Comparison of ENCODE assay signal across 20 cellular contexts in the genomic region with DNA sequence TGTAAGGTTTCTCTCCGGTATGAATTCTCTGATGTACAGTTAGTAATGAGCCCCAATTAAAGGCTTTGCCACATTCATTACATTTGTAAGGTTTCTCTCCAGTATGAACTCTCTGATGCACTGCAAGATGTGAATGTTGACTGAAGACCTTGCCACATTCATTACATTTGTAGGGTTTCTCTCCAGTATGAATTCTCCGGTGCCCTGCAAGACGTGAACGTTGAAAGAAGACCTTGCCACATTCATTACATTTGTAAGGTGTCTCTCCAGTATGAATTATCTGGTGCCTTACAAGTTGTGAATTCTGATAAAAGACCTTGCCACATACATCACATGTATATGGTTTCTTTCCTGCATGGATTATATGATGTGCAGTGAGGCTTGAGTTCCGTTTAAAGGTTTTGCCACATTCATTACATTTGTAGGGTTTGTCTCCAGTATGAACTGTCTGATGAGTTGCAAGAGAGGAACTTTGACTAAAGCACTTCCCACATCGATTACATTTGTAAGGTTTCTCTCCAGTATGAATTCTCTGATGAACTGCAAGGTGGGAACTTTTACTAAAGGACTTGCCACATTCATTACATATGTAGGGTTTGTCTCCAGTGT. TPM values are rescaled to one million over a fixed set of nuclear protein-coding genes. Genes with fewer than 3 reads are reported as not detected.
DNase-seq lines count a peak whose midpoint lies in the region; ATAC-seq, FAIRE-seq and TF ChIP-seq lines count a peak whose summit lies in the region.
"Had no signal": no experiment of that assay in that cellular context is flagged by ENCODE, and none has a peak within 500 bp of the region (broad histone marks: within the 10 kb centered on the region; RNA-seq: fewer than 3 reads in every experiment).

No MANE protein-coding gene starts in this region.

- peaks cover 90 to 100% (median 97%) of the 10 kb centered on the region in 11 experiments for H3K36me3 ChIP-seq in BLaER1 treated with 17β-estradiol and CSF1 and Interleukin-3, amounts not matched to agents 10 nM and 100 nM
- H3K36me3 ChIP-seq in PC-9 (ENCODE audit: low read depth) (peaks cover 73% of the 10 kb centered on the region), endodermal cell (ENCODE audit: control insufficient read depth, insufficient read depth, low read length) (peaks cover 88% of the 10 kb centered on the region)
- H3K36me3 ChIP-seq in naive thymus-derived CD4-positive, alpha-beta T cell (ENCODE audit: control insufficient read depth in 2 of 3, insufficient read depth in 3 of 3, low read length in 3 of 3): peaks cover 15 to 64% (median 35%) of the 10 kb centered on the region in 3 experiments

- no peak for DNase-seq in PC-9
- no peak for DNase-seq in endodermal cell
- no peak for DNase-seq in naive thymus-derived CD4-positive, alpha-beta T cell
- no peak for DNase-seq in stimulated activated CD4-positive, alpha-beta T cell treated with anti-CD3 and anti-CD28 coated beads, Interleukin-4, amount 100 ng/mL, for 4 hours
- no peak for DNase-seq in D721Med (ENCODE audit: insufficient read length, low spot score)
- no peak for DNase-seq in DMS153 (lab: John Stamatoyannopoulos, UW)
- DNase-seq: CD4-positive, alpha-beta memory T cell; DMS79; HCEC 1CT; NCI-H1105 treated with DMSO at 0.1 percent for 48 hours; NCI-H187; NCI-H2107; NCI-H510A; NCI-H748 treated with DMSO at 0.1 percent for 48 hours; NK-92 treated with Interleukin-12 subunit alpha and Interleukin-12 subunit beta, amount 100 ng/mL, for 24 hours had no signal

- H2AFZ ChIP-seq in PC-9: no peak overlapping the region

- no peak overlapping the region for H3K27ac Mint-ChIP-seq in endodermal cell
- no peak overlapping the region for H3K27ac Mint-ChIP-seq in naive thymus-derived CD4-positive, alpha-beta T cell
- H3K27ac Mint-ChIP-seq: B cell; CD4-positive, alpha-beta memory T cell had no signal

- no peak for FAIRE-seq in D721Med (lab: Jason Lieb, UNC)
- FAIRE-seq: RCC 7860 had no signal

- H3K4me1 Mint-ChIP-seq in endodermal cell: no peaks in the 10 kb centered on the region
- H3K4me1 Mint-ChIP-seq in naive thymus-derived CD4-positive, alpha-beta T cell: peaks cover 0 to 8% (median 0%) of the 10 kb centered on the region in 7 donors
- H3K4me1 Mint-ChIP-seq: B cell had no signal

- H3K27ac ChIP-seq in BLaER1 treated with 17β-estradiol and CSF1 and Interleukin-3, amounts not matched to agents 10 nM and 100 nM: no peak overlapping the region
- no peak overlapping the region for H3K27ac ChIP-seq in PC-9
- H3K27ac ChIP-seq in endodermal cell (ENCODE audit: low read depth, low read length): no peak overlapping the region
- no peak overlapping the region for H3K27ac ChIP-seq in naive thymus-derived CD4-positive, alpha-beta T cell (ENCODE audit: low read depth, low read length)

- H3K27me3 Mint-ChIP-seq in endodermal cell (ENCODE audit: insufficient read depth): no peaks in the 10 kb centered on the region
- no peaks in the 10 kb centered on the region for H3K27me3 Mint-ChIP-seq in naive thymus-derived CD4-positive, alpha-beta T cell
- H3K27me3 Mint-ChIP-seq: B cell; CD4-positive, alpha-beta memory T cell had no signal

- BruUV-seq in PC-9 (replicated peaks; lab: Mats Ljungman, UMichigan): no TSS peak

- no peak overlapping the region for H3K9ac ChIP-seq in BLaER1 treated with 17β-estradiol and CSF1 and Interleukin-3, amounts not matched to agents 10 nM and 100 nM
- no peak overlapping the region for H3K9ac ChIP-seq in endodermal cell (ENCODE audit: extremely low read depth, low read length, poor library complexity, severe bottlenecking)

- H3K4me1 ChIP-seq in BLaER1 treated with 17β-estradiol and CSF1 and Interleukin-3, amounts not matched to agents 10 nM and 100 nM: no peaks in the 10 kb centered on the region
- H3K4me1 ChIP-seq in PC-9 (replicated peaks; ENCODE audit: insufficient read depth) (no peaks in the 10 kb centered on the region), endodermal cell (ENCODE audit: control insufficient read depth, insufficient read depth, low read length) (no peaks in the 10 kb centered on the region)
- no peaks in the 10 kb centered on the region for H3K4me1 ChIP-seq in naive thymus-derived CD4-positive, alpha-beta T cell (ENCODE audit: control insufficient read depth in 2 of 2, insufficient read depth in 2 of 2, low read length in 2 of 2)

- POLR2A ChIA-PET in PC-9 (lab: Charles Lee; ENCODE audit: unreplicated experiment): no interaction called here
- POLR2A ChIA-PET in naive thymus-derived CD4-positive, alpha-beta T cell (lab: Charles Lee): no interaction called here

- 95 to 96% methylated on average over 4 to 6 of the region's 6 CpGs for WGBS in endodermal cell (ENCODE audit: insufficient coverage in 1 of 2, insufficient read length in 1 of 2), 2 experiments

- H3K4me3 Mint-ChIP-seq in endodermal cell: no peak overlapping the region
- H3K4me3 Mint-ChIP-seq in naive thymus-derived CD4-positive, alpha-beta T cell: no peak overlapping the region
- H3K4me3 Mint-ChIP-seq: B cell; CD4-positive, alpha-beta memory T cell had no signal

- no peaks in the 10 kb centered on the region for H4K20me1 ChIP-seq in BLaER1 treated with 17β-estradiol and CSF1 and Interleukin-3, amounts not matched to agents 10 nM and 100 nM
- no peaks in the 10 kb centered on the region for H4K20me1 ChIP-seq in PC-9 (ENCODE audit: insufficient read depth)

- H3K79me2 ChIP-seq in PC-9 (ENCODE audit: low read depth): no peaks in the 10 kb centered on the region

- peaks cover 12% of the 10 kb centered on the region; the same call in 1 of the 2 replicates for H3F3A ChIP-seq in PC-9 (ENCODE audit: insufficient read depth, low read depth)

- H3K9me3 Mint-ChIP-seq in endodermal cell: peaks cover 97% of the 10 kb centered on the region
- peaks cover 15 to 98% (median 80%) of the 10 kb centered on the region in 11 donors for H3K9me3 Mint-ChIP-seq in naive thymus-derived CD4-positive, alpha-beta T cell

- CTCF ChIA-PET in PC-9 (lab: Charles Lee): no interaction called here
- CTCF ChIA-PET in naive thymus-derived CD4-positive, alpha-beta T cell (lab: Charles Lee): no interaction called here

- peak overlapping the region; percentile 3 to 41 (median 20); a peak in 8 of 20 replicates for H3K4me3 ChIP-seq in BLaER1 treated with 17β-estradiol and CSF1 and Interleukin-3, amounts not matched to agents 10 nM and 100 nM
- H3K4me3 ChIP-seq in PC-9 (peak overlapping the region; percentile 4; the same call in 1 of the 2 replicates), endodermal cell (ENCODE audit: low read length) (peak overlapping the region; percentile 63)
- peak overlapping the region; percentile 25 for H3K4me3 ChIP-seq in naive thymus-derived CD4-positive, alpha-beta T cell (ENCODE audit: low read length)

- H3K4me2 ChIP-seq in BLaER1 treated with 17β-estradiol and CSF1 and Interleukin-3, amounts not matched to agents 10 nM and 100 nM: no peak overlapping the region
- no peak overlapping the region for H3K4me2 ChIP-seq in PC-9

- no peaks in the 10 kb centered on the region for H3K9me2 ChIP-seq in PC-9 (ENCODE audit: insufficient read depth)

- 0 out of 22 replicates have a peak, but pooled peaks cover 0 to 7% (median 0%) of the 10 kb centered on the region in 11 experiments for H3K27me3 ChIP-seq in BLaER1 treated with 17β-estradiol and CSF1 and Interleukin-3, amounts not matched to agents 10 nM and 100 nM
- H3K27me3 ChIP-seq in PC-9 (ENCODE audit: insufficient read depth, low read depth) (no peaks in the 10 kb centered on the region), endodermal cell (ENCODE audit: control insufficient read depth, insufficient read depth, low read length, poor library complexity, severe bottlenecking) (no peaks in the 10 kb centered on the region)
- no peaks in the 10 kb centered on the region for H3K27me3 ChIP-seq in naive thymus-derived CD4-positive, alpha-beta T cell (ENCODE audit: control insufficient read depth in 2 of 2, insufficient read depth in 2 of 2, low read length in 2 of 2)

- ATAC-seq in naive thymus-derived CD4-positive, alpha-beta T cell: no peak
- ATAC-seq in GM19467 (IDR thresholded peaks at IDR 0.05; ENCODE audit: unreplicated experiment): no peak
- ATAC-seq: Right ventricle myocardium inferior had no signal

- intact Hi-C loops in PC-9 (cut with micrococcal nuclease; ENCODE audit: unreplicated experiment): no loop called here
- intact Hi-C loops in naive thymus-derived CD4-positive, alpha-beta T cell (cut with micrococcal nuclease): no loop called here

- TF ChIP-seq CTCF in PC-9 (conservative IDR thresholded peaks at IDR 0.05) (no peak), endodermal cell (conservative IDR thresholded peaks at IDR 0.05) (no peak), D721Med (IDR thresholded peaks at IDR 0.05; ENCODE audit: insufficient read depth, missing control alignments) (no peak)

- H3K36me3 Mint-ChIP-seq in endodermal cell (ENCODE audit: low read depth): peaks cover 94% of the 10 kb centered on the region
- H3K36me3 Mint-ChIP-seq in naive thymus-derived CD4-positive, alpha-beta T cell: peaks cover 46 to 83% (median 73%) of the 10 kb centered on the region in 5 donors

- peaks cover 100% of the 10 kb centered on the region in 11 experiments for H3K9me3 ChIP-seq in BLaER1 treated with 17β-estradiol and CSF1 and Interleukin-3, amounts not matched to agents 10 nM and 100 nM (replicated peaks in 1 of 11)
- H3K9me3 ChIP-seq in PC-9 (ENCODE audit: insufficient read depth, low read depth): peaks cover 94% of the 10 kb centered on the region
- H3K9me3 ChIP-seq in endodermal cell (ENCODE audit: control insufficient read depth, low read length): peaks cover 99% of the 10 kb centered on the region
- peaks cover 31 to 95% (median 48%) of the 10 kb centered on the region in 3 experiments for H3K9me3 ChIP-seq in naive thymus-derived CD4-positive, alpha-beta T cell (ENCODE audit: control insufficient read depth in 2 of 3, low read length in 3 of 3)

RNA-seq across cellular contexts. Expression of a gene that starts 17.7 kb away (rescaled TPM):
- total RNA-seq in PC-9 (2021) (8.1 and 9.9 TPM in 2 replicates), endodermal cell (10 to 100 TPM; 21.3 to 31.0 TPM)
- polyA plus RNA-seq in endodermal cell (2013, experiment 1 of 2): 14.9 TPM
- 17.3 TPM for polyA plus RNA-seq in endodermal cell (2013, experiment 2 of 2)
- 10 to 100 TPM; 13.2 to 25.0 (median 18.1) TPM for total RNA-seq in naive thymus-derived CD4-positive, alpha-beta T cell
- polyA plus RNA-seq in naive thymus-derived CD4-positive, alpha-beta T cell: 1 to 10 TPM; 3.0 to 7.9 TPM

RNA-seq across cellular contexts. Expression of a gene that starts 29.2 kb away (rescaled TPM):
- total RNA-seq in PC-9 (2021): 20.4 and 24.9 TPM in 2 replicates
- total RNA-seq in endodermal cell: 10 to 100 TPM; 27.3 to 37.7 TPM
- 6.8 TPM for polyA plus RNA-seq in endodermal cell (2013, experiment 1 of 2)
- polyA plus RNA-seq in endodermal cell (2013, experiment 2 of 2): 6.1 TPM
- total RNA-seq in naive thymus-derived CD4-positive, alpha-beta T cell: 10 to 100 TPM; 22.6 to 43.5 (median 27.5) TPM
- 1 to 10 TPM; 3.1 to 3.7 TPM for polyA plus RNA-seq in naive thymus-derived CD4-positive, alpha-beta T cell

RNA-seq across cellular contexts. Expression of a gene that starts 38.2 kb away (rescaled TPM):
- 8.6 and 9.9 TPM in 2 replicates for total RNA-seq in PC-9 (2021)
- 10 to 100 TPM; 46.2 to 66.7 TPM for total RNA-seq in endodermal cell
- polyA plus RNA-seq in endodermal cell (2013, experiment 1 of 2): 18.5 TPM
- polyA plus RNA-seq in endodermal cell (2013, experiment 2 of 2): 19.8 TPM
- 10 to 100 TPM in 3 of 5 experiments, 1 to 10 TPM in 2; 5.0 to 14.1 (median 11.1) TPM for total RNA-seq in naive thymus-derived CD4-positive, alpha-beta T cell
- 1 to 10 TPM; 5.6 to 7.0 TPM for polyA plus RNA-seq in naive thymus-derived CD4-positive, alpha-beta T cell

RNA-seq across cellular contexts. Expression of a gene that starts 58.4 kb away (rescaled TPM):
- 5.3 and 8.5 TPM in 2 replicates for total RNA-seq in PC-9 (2021)
- 10 to 100 TPM; 19.3 to 29.1 TPM for total RNA-seq in endodermal cell
- 9.8 TPM for polyA plus RNA-seq in endodermal cell (2013, experiment 1 of 2)
- 10.5 TPM for polyA plus RNA-seq in endodermal cell (2013, experiment 2 of 2)
- 10 to 100 TPM in 3 of 5 experiments, 1 to 10 TPM in 2; 8.7 to 20.9 (median 11.0) TPM for total RNA-seq in naive thymus-derived CD4-positive, alpha-beta T cell
- polyA plus RNA-seq in naive thymus-derived CD4-positive, alpha-beta T cell: 10 to 100 TPM; 11.5 to 12.1 TPM

Comparison
In these comparisons a context has a peak if more than half of its experiments do, and no peak if none do; other contexts are left out.
1. H3K4me3 ChIP-seq: peak in every context shown above with its lines; median percentile 63 in endodermal cell; 25 in naive thymus-derived CD4-positive, alpha-beta T cell; 20 in BLaER1 treated with 17β-estradiol and CSF1 and Interleukin-3, amounts not matched to agents 10 nM and 100 nM; 4 in PC-9.